ENCODE assay signal across 21 cellular contexts in genomic region chr15:44307712-44308111, GRCh38. TPM values are rescaled to one million over a fixed set of nuclear protein-coding genes. Genes with fewer than 3 reads are reported as not detected.
DNase-seq lines count a peak whose midpoint lies in the region; ATAC-seq lines count a peak whose summit lies in the region.
"Had no signal": no experiment of that assay in that cellular context is flagged by ENCODE, and none has a peak within 500 bp of the region (broad histone marks: within the 10 kb centered on the region; RNA-seq: fewer than 3 reads in every experiment).

No MANE protein-coding gene starts in this region.

- intact Hi-C loops in activated naive CD4-positive, alpha-beta T cell treated with anti-CD3 and anti-CD28 coated beads for 36 hours (cut with micrococcal nuclease): loop anchor here (1.0 to 5.0 kb wide), 8 partner anchors 19 to 603 kb away; partner anchors contain the start of genes CTDSPL2, GOLM2 and WDR76
- intact Hi-C loops in activated T-helper 1 cell treated with anti-CD3 and anti-CD28 coated beads, Interleukin-12 subunit alpha, Interleukin-12 subunit beta, Interleukin-2, Interleukin-4 antibody, amounts not matched to agents 30 ng/mL and 10 ng/mL and 1 ng/mL, durations not matched to agents 14 hours and 24 hours and 36 hours (cut with micrococcal nuclease): loop anchor here (1.0 to 2.0 kb wide), 10 partner anchors 11 to 421 kb away; partner anchors contain the start of genes CTDSPL2 and GOLM2

- CTCF ChIA-PET in activated naive CD4-positive, alpha-beta T cell treated with anti-CD3 and anti-CD28 coated beads for 36 hours (lab: Charles Lee): interaction anchor here (0.6 to 1.1 kb wide), 3 partner anchors 11 to 43 kb away, joined by 3 read pairs; no protein-coding TSS in a partner anchor

- H3K36me3 Mint-ChIP-seq in activated naive CD4-positive, alpha-beta T cell treated with anti-CD3 and anti-CD28 coated beads, Interleukin-2, amount 50 U/mL, for 24 hours: peaks cover 16% of the 10 kb centered on the region
- peaks cover 3% of the 10 kb centered on the region for H3K36me3 Mint-ChIP-seq in activated naive CD4-positive, alpha-beta T cell treated with anti-CD3 and anti-CD28 coated beads for 36 hours (ENCODE audit: low read depth)
- peaks cover 2% of the 10 kb centered on the region for H3K36me3 Mint-ChIP-seq in IgD-negative memory B cell
- H3K36me3 Mint-ChIP-seq in activated T-helper 1 cell treated with anti-CD3 and anti-CD28 coated beads, Interleukin-12 subunit alpha, Interleukin-12 subunit beta, Interleukin-2, Interleukin-4 antibody, amounts not matched to agents 30 ng/mL and 10 ng/mL and 1 ng/mL, durations not matched to agents 14 hours and 24 hours and 36 hours (ENCODE audit: low read depth): peaks cover 10% of the 10 kb centered on the region
- H3K36me3 Mint-ChIP-seq in stimulated activated memory B cell treated with anti-CD40 and anti-IgM and Interleukin-4, amounts not matched to agents 10 μg/mL and 1 μg/mL and 100 μg/mL, for 72 hours: peaks cover 11% of the 10 kb centered on the region

- no peaks in the 10 kb centered on the region for H3K9me3 Mint-ChIP-seq in activated naive CD4-positive, alpha-beta T cell treated with anti-CD3 and anti-CD28 coated beads, Interleukin-2, amount 50 U/mL, for 24 hours
- H3K9me3 Mint-ChIP-seq in activated naive CD4-positive, alpha-beta T cell treated with anti-CD3 and anti-CD28 coated beads for 36 hours: no peaks in the 10 kb centered on the region
- no peaks in the 10 kb centered on the region for H3K9me3 Mint-ChIP-seq in IgD-negative memory B cell
- no peaks in the 10 kb centered on the region for H3K9me3 Mint-ChIP-seq in activated T-helper 1 cell treated with anti-CD3 and anti-CD28 coated beads, Interleukin-12 subunit alpha, Interleukin-12 subunit beta, Interleukin-2, Interleukin-4 antibody, amounts not matched to agents 30 ng/mL and 10 ng/mL and 1 ng/mL, durations not matched to agents 14 hours and 24 hours and 36 hours
- H3K9me3 Mint-ChIP-seq in stimulated activated memory B cell treated with anti-CD40 and anti-IgM and Interleukin-4, amounts not matched to agents 10 μg/mL and 1 μg/mL and 100 μg/mL, for 72 hours: no peaks in the 10 kb centered on the region
- H3K9me3 Mint-ChIP-seq: CD4-positive, alpha-beta T cell had no signal

- ATAC-seq in stimulated activated memory B cell treated with anti-CD40 and anti-IgM and Interleukin-4, amounts not matched to agents 10 μg/mL and 1 μg/mL and 100 μg/mL, for 72 hours: no peak
- no peak for ATAC-seq in GM18861 (IDR thresholded peaks at IDR 0.05; ENCODE audit: unreplicated experiment)
- ATAC-seq in HG03196 (IDR thresholded peaks at IDR 0.05; ENCODE audit: unreplicated experiment): no peak
- ATAC-seq in HG02623 (IDR thresholded peaks at IDR 0.05; ENCODE audit: unreplicated experiment): no peak

- H3K27me3 Mint-ChIP-seq in activated naive CD4-positive, alpha-beta T cell treated with anti-CD3 and anti-CD28 coated beads, Interleukin-2, amount 50 U/mL, for 24 hours: no peaks in the 10 kb centered on the region
- no peaks in the 10 kb centered on the region for H3K27me3 Mint-ChIP-seq in activated naive CD4-positive, alpha-beta T cell treated with anti-CD3 and anti-CD28 coated beads for 36 hours (ENCODE audit: low read depth)
- no peaks in the 10 kb centered on the region for H3K27me3 Mint-ChIP-seq in IgD-negative memory B cell
- no peaks in the 10 kb centered on the region for H3K27me3 Mint-ChIP-seq in activated T-helper 1 cell treated with anti-CD3 and anti-CD28 coated beads, Interleukin-12 subunit alpha, Interleukin-12 subunit beta, Interleukin-2, Interleukin-4 antibody, amounts not matched to agents 30 ng/mL and 10 ng/mL and 1 ng/mL, durations not matched to agents 14 hours and 24 hours and 36 hours (ENCODE audit: insufficient read depth)
- H3K27me3 Mint-ChIP-seq in stimulated activated memory B cell treated with anti-CD40 and anti-IgM and Interleukin-4, amounts not matched to agents 10 μg/mL and 1 μg/mL and 100 μg/mL, for 72 hours: no peaks in the 10 kb centered on the region
- H3K27me3 Mint-ChIP-seq: CD4-positive, alpha-beta T cell had no signal

- H3K4me3 Mint-ChIP-seq in activated naive CD4-positive, alpha-beta T cell treated with anti-CD3 and anti-CD28 coated beads, Interleukin-2, amount 50 U/mL, for 24 hours: peak overlapping the region; percentile 20
- no peak overlapping the region for H3K4me3 Mint-ChIP-seq in activated naive CD4-positive, alpha-beta T cell treated with anti-CD3 and anti-CD28 coated beads for 36 hours
- peak overlapping the region in 1 of 4 donors; percentile 67 for H3K4me3 Mint-ChIP-seq in IgD-negative memory B cell
- no peak overlapping the region for H3K4me3 Mint-ChIP-seq in activated T-helper 1 cell treated with anti-CD3 and anti-CD28 coated beads, Interleukin-12 subunit alpha, Interleukin-12 subunit beta, Interleukin-2, Interleukin-4 antibody, amounts not matched to agents 30 ng/mL and 10 ng/mL and 1 ng/mL, durations not matched to agents 14 hours and 24 hours and 36 hours
- H3K4me3 Mint-ChIP-seq in stimulated activated memory B cell treated with anti-CD40 and anti-IgM and Interleukin-4, amounts not matched to agents 10 μg/mL and 1 μg/mL and 100 μg/mL, for 72 hours: peak overlapping the region; percentile 31
- H3K4me3 Mint-ChIP-seq: CD4-positive, alpha-beta T cell had no signal

- peak overlapping the region; percentile 60 for H3K27ac Mint-ChIP-seq in activated naive CD4-positive, alpha-beta T cell treated with anti-CD3 and anti-CD28 coated beads, Interleukin-2, amount 50 U/mL, for 24 hours
- no peak overlapping the region for H3K27ac Mint-ChIP-seq in activated naive CD4-positive, alpha-beta T cell treated with anti-CD3 and anti-CD28 coated beads for 36 hours
- H3K27ac Mint-ChIP-seq in IgD-negative memory B cell: peak overlapping the region in 2 of 3 donors; percentile 11 to 86
- peak overlapping the region; percentile 93 for H3K27ac Mint-ChIP-seq in activated T-helper 1 cell treated with anti-CD3 and anti-CD28 coated beads, Interleukin-12 subunit alpha, Interleukin-12 subunit beta, Interleukin-2, Interleukin-4 antibody, amounts not matched to agents 30 ng/mL and 10 ng/mL and 1 ng/mL, durations not matched to agents 14 hours and 24 hours and 36 hours
- peak overlapping the region; percentile 92 for H3K27ac Mint-ChIP-seq in stimulated activated memory B cell treated with anti-CD40 and anti-IgM and Interleukin-4, amounts not matched to agents 10 μg/mL and 1 μg/mL and 100 μg/mL, for 72 hours
- H3K27ac Mint-ChIP-seq: CD4-positive, alpha-beta T cell had no signal

- no peak for DNase-seq in activated naive CD4-positive, alpha-beta T cell treated with anti-CD3 and anti-CD28 coated beads for 36 hours
- no peak for DNase-seq in activated T-helper 1 cell treated with anti-CD3 and anti-CD28 coated beads, Interleukin-12 subunit alpha, Interleukin-12 subunit beta, Interleukin-2, Interleukin-4 antibody, amounts not matched to agents 30 ng/mL and 10 ng/mL and 1 ng/mL, durations not matched to agents 14 hours and 24 hours and 36 hours (ENCODE audit: low spot score)
- DNase-seq: AML-193; Calu3; CD4-positive, alpha-beta T cell; DMS79; GOT3; KG1; MG63; NCI-H1105; NCI-H187; NCI-H446; NCI-H774; Peyer's patch; Right ventricle myocardium superior had no signal

- peaks cover 44% of the 10 kb centered on the region for H3K4me1 Mint-ChIP-seq in activated naive CD4-positive, alpha-beta T cell treated with anti-CD3 and anti-CD28 coated beads, Interleukin-2, amount 50 U/mL, for 24 hours
- H3K4me1 Mint-ChIP-seq in activated naive CD4-positive, alpha-beta T cell treated with anti-CD3 and anti-CD28 coated beads for 36 hours (ENCODE audit: low read depth): peaks cover 34% of the 10 kb centered on the region
- peaks cover 28 to 40% (median 39%) of the 10 kb centered on the region in 3 donors for H3K4me1 Mint-ChIP-seq in IgD-negative memory B cell
- H3K4me1 Mint-ChIP-seq in activated T-helper 1 cell treated with anti-CD3 and anti-CD28 coated beads, Interleukin-12 subunit alpha, Interleukin-12 subunit beta, Interleukin-2, Interleukin-4 antibody, amounts not matched to agents 30 ng/mL and 10 ng/mL and 1 ng/mL, durations not matched to agents 14 hours and 24 hours and 36 hours (ENCODE audit: low read depth): peaks cover 43% of the 10 kb centered on the region
- peaks cover 72% of the 10 kb centered on the region for H3K4me1 Mint-ChIP-seq in stimulated activated memory B cell treated with anti-CD40 and anti-IgM and Interleukin-4, amounts not matched to agents 10 μg/mL and 1 μg/mL and 100 μg/mL, for 72 hours

RNA-seq across cellular contexts. Expression of gene GOLM2, which starts 19.2 kb away (rescaled TPM):
- total RNA-seq in activated naive CD4-positive, alpha-beta T cell treated with anti-CD3 and anti-CD28 coated beads for 36 hours: 10 to 100 TPM; 15.6 to 18.0 TPM
- 46.7 TPM for polyA plus RNA-seq in IgD-negative memory B cell
- total RNA-seq in activated T-helper 1 cell treated with anti-CD3 and anti-CD28 coated beads, Interleukin-12 subunit alpha, Interleukin-12 subunit beta, Interleukin-2, Interleukin-4 antibody, amounts not matched to agents 30 ng/mL and 10 ng/mL and 1 ng/mL, durations not matched to agents 14 hours and 24 hours and 36 hours: 52.4 and 54.3 TPM in 2 replicates

Comparison
In these comparisons a context has a peak if more than half of its experiments do, and no peak if none do; other contexts are left out.
1. H3K4me3 Mint-ChIP-seq: peak in activated naive CD4-positive, alpha-beta T cell treated with anti-CD3 and anti-CD28 coated beads, Interleukin-2, amount 50 U/mL, for 24 hours (single experiment) and stimulated activated memory B cell treated with anti-CD40 and anti-IgM and Interleukin-4, amounts not matched to agents 10 μg/mL and 1 μg/mL and 100 μg/mL, for 72 hours (single experiment); none in activated naive CD4-positive, alpha-beta T cell treated with anti-CD3 and anti-CD28 coated beads for 36 hours (single experiment) and activated T-helper 1 cell treated with anti-CD3 and anti-CD28 coated beads, Interleukin-12 subunit alpha, Interleukin-12 subunit beta, Interleukin-2, Interleukin-4 antibody, amounts not matched to agents 30 ng/mL and 10 ng/mL and 1 ng/mL, durations not matched to agents 14 hours and 24 hours and 36 hours (single experiment).